Comparison of ENCODE assay signal across 8 cellular contexts in the genomic region with DNA sequence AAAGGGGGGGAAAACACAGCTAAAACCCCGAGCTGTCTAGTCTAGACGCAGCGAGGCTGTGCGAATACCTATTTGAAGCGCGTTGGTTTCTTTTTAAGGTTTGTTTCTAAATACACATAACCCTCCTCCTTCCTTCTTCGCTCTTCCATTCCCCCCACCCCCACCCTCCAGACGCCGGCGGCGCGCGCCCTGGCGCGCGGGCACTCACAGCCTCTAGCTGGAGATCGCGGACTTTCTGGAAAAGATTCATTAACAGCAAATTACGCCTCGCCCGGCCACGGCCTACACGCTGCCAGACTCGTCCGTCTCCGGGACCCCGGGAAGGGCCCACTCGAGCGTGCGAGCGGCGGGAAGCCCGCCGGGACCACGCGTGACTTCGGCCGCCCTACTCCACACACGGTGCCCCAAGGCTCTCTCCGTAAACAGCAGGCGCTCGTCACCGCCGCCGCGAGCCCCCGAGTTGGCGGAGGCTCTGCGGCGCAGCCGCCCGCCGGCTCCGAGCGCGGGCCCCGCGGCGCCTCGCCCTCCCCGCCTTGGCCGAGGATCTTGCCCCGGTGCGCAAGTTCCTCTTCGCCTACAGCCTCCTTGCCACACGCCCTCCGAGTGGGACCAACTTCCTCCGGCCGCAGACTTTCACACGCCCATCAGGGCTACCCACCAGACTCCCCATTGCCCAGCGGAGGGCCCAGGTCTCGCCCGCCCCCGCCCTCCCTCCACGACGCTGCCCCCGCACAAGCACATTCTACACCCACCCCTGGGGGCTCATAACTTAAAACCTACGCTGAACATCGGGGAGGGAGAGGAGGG. TPM values are rescaled to one million over a fixed set of nuclear protein-coding genes. Genes with fewer than 3 reads are reported as not detected.
A peak's percentile ranks its signal among the peaks of the same experiment; 100 is the strongest.
DNase-seq lines count a peak whose midpoint lies in the region; ATAC-seq lines count a peak whose summit lies in the region.

No MANE protein-coding gene starts in this region.

- no peaks in the 10 kb centered on the region for H3K9me3 ChIP-seq in SK-N-MC (ENCODE audit: low read depth, low read length)

- peak; percentile 3 to 5 for ATAC-seq in naive B cell (ENCODE audit: low read depth in 2 of 2)
- no peak for ATAC-seq in GM18873 (IDR thresholded peaks at IDR 0.05; ENCODE audit: low FRiP score, unreplicated experiment)

- H3K9ac ChIP-seq in SK-N-MC (ENCODE audit: insufficient read length) = peak overlapping the region; percentile 66

- H3K9me3 Mint-ChIP-seq in naive B cell = peaks cover 0 to 10% (median 4%) of the 10 kb centered on the region in 7 donors

- H3K36me3 Mint-ChIP-seq in naive B cell = peaks cover 0 to 5% of the 10 kb centered on the region in 2 donors

- DNase-seq in stimulated activated CD4-positive, alpha-beta T cell treated with anti-CD3 and anti-CD28 coated beads, Interleukin-15, amount 100 ng/mL, for 24 hours = peak; percentile 37
- DNase-seq in stimulated activated CD4-positive, alpha-beta T cell treated with anti-CD3 and anti-CD28 coated beads, Interleukin-2, amount 100 ng/mL, for 48 hours = no peak
- no peak for DNase-seq in SK-N-MC (ENCODE audit: low read depth, low spot score)
- DNase-seq in ecto neural progenitor cell (ENCODE audit: low spot score) = peak; percentile 61
- DNase-seq in naive B cell = peak; percentile 50
- DNase-seq in NCI-H1105 treated with DMSO at 0.1 percent for 48 hours (lab: John Stamatoyannopoulos, UW) = no peak
- DNase-seq in NCI-H187 treated with DMSO at 0.1 percent for 48 hours (lab: John Stamatoyannopoulos, UW) = no peak

- peak overlapping the region; percentile 86 for H3K4me3 ChIP-seq in SK-N-MC

- peak overlapping the region; percentile 90 to 96 (median 94) for H3K27ac Mint-ChIP-seq in naive B cell

- no peaks in the 10 kb centered on the region for H3K36me3 ChIP-seq in SK-N-MC (ENCODE audit: insufficient read depth, low read length)

- peaks cover 38 to 49% (median 47%) of the 10 kb centered on the region in 3 donors for H3K4me1 Mint-ChIP-seq in naive B cell

- peaks cover 0 to 20% (median 0%) of the 10 kb centered on the region in 3 donors for H3K27me3 Mint-ChIP-seq in naive B cell

- peak overlapping the region; percentile 88 to 97 (median 92) for H3K4me3 Mint-ChIP-seq in naive B cell

- no peak overlapping the region for H3K27ac ChIP-seq in SK-N-MC

RNA-seq across cellular contexts. Expression of a gene that starts 2.0 kb away (rescaled TPM):
- 10 to 100 TPM in 2 of 6 donors, 1 to 10 TPM in 4; 3.4 to 15.5 (median 7.8) TPM for polyA plus RNA-seq in naive B cell (ENCODE audit: low read depth in 6 of 6)

Comparison
In these comparisons a context has a peak if more than half of its experiments do, and no peak if none do; other contexts are left out.
1. DNase-seq: peak in stimulated activated CD4-positive, alpha-beta T cell treated with anti-CD3 and anti-CD28 coated beads, Interleukin-15, amount 100 ng/mL, for 24 hours (single experiment), ecto neural progenitor cell (single experiment) and naive B cell (single experiment); none in stimulated activated CD4-positive, alpha-beta T cell treated with anti-CD3 and anti-CD28 coated beads, Interleukin-2, amount 100 ng/mL, for 48 hours (0 of 2), SK-N-MC (single experiment), NCI-H1105 treated with DMSO at 0.1 percent for 48 hours (single experiment) and NCI-H187 treated with DMSO at 0.1 percent for 48 hours (single experiment).